8 cellular contexts compared by ENCODE assay signal in the genomic region with DNA sequence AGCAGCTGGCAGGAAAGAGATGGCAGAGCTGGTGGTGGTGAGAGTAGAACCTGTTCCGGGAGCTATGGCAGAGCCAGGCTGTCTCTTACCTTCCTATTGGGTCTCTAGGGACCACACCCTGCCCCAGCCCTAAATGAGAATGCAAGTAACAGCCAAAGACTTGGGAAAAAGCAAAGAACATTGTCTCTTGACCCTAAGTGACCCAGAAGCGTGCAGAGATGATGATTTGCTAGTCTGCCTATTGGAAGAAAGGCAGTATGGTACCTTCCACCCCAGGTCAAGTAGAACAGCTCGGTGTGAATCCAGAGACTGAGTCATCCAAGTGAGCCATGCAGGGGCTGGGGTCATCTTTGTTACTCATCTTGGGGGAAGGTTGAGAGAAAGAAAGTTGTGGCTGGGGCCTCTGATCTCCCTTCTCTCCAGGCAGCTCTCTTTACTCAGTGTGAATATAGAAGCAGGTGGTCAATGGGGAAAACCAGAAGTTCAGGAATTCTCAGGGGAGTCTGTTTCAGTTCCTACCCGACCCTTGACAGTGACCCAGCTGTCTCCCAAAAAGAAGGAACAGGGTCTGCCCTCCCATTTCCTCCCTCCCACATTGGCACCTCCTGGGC. TPM values are rescaled to one million over a fixed set of nuclear protein-coding genes. Genes with fewer than 3 reads are reported as not detected.
DNase-seq lines count a peak whose midpoint lies in the region; ATAC-seq and TF ChIP-seq lines count a peak whose summit lies in the region.

No MANE protein-coding gene starts in this region.

- peaks cover 32% of the 10 kb centered on the region for H3K36me3 Mint-ChIP-seq in dendritic cell treated with granulocyte-macrophage colony-stimulating factor and Interleukin-4, amounts not matched to agents 40 ng/mL and 50 ng/mL, for 4 days (ENCODE audit: low read depth)
- H3K36me3 Mint-ChIP-seq in nephron (ENCODE audit: low read depth) = no peaks in the 10 kb centered on the region

- H3K4me1 Mint-ChIP-seq in dendritic cell treated with granulocyte-macrophage colony-stimulating factor and Interleukin-4, amounts not matched to agents 40 ng/mL and 50 ng/mL, for 4 days (ENCODE audit: low read depth) = peaks cover 49% of the 10 kb centered on the region
- peaks cover 62% of the 10 kb centered on the region for H3K4me1 Mint-ChIP-seq in nephron

- peak overlapping the region; percentile 87 for H3K4me3 Mint-ChIP-seq in dendritic cell treated with granulocyte-macrophage colony-stimulating factor and Interleukin-4, amounts not matched to agents 40 ng/mL and 50 ng/mL, for 4 days
- H3K4me3 Mint-ChIP-seq in nephron = peak overlapping the region; percentile 89 to 94 (median 92)

- intact Hi-C loops in dendritic cell treated with granulocyte-macrophage colony-stimulating factor and Interleukin-4, amounts not matched to agents 40 ng/mL and 50 ng/mL, for 4 days (cut with micrococcal nuclease) = no loop called here

- ATAC-seq in GM21360 (IDR thresholded peaks at IDR 0.05; ENCODE audit: unreplicated experiment) = no peak

- peak overlapping the region; percentile 87 for H3K27ac Mint-ChIP-seq in dendritic cell treated with granulocyte-macrophage colony-stimulating factor and Interleukin-4, amounts not matched to agents 40 ng/mL and 50 ng/mL, for 4 days
- H3K27ac Mint-ChIP-seq in nephron = peak overlapping the region; percentile 91 to 93 (median 92)

- no peaks in the 10 kb centered on the region for H3K9me3 Mint-ChIP-seq in dendritic cell treated with granulocyte-macrophage colony-stimulating factor and Interleukin-4, amounts not matched to agents 40 ng/mL and 50 ng/mL, for 4 days
- no peaks in the 10 kb centered on the region for H3K9me3 Mint-ChIP-seq in nephron

- TF ChIP-seq CTCF in nephron (IDR thresholded peaks at IDR 0.05; ENCODE audit: unreplicated experiment in 3 of 3) = no peak

- H3K27me3 Mint-ChIP-seq in dendritic cell treated with granulocyte-macrophage colony-stimulating factor and Interleukin-4, amounts not matched to agents 40 ng/mL and 50 ng/mL, for 4 days = peaks cover 8% of the 10 kb centered on the region
- H3K27me3 Mint-ChIP-seq in nephron (ENCODE audit: low read depth) = no peaks in the 10 kb centered on the region

- peak; percentile 94 for DNase-seq in ELR (ENCODE audit: low read depth)
- DNase-seq in NCI-H524 (lab: John Stamatoyannopoulos, UW) = peak; percentile 87 to 94
- DNase-seq in NCI-H146 treated with DMSO at 0.1 percent for 48 hours (lab: John Stamatoyannopoulos, UW; ENCODE audit: unreplicated experiment) = no peak
- DNase-seq in mucosa of gallbladder (ENCODE audit: low spot score) = no peak
- no peak for DNase-seq in RPMI8226

RNA-seq across cellular contexts. Expression of gene BLOC1S1, which starts 1.7 kb away (rescaled TPM):
- total RNA-seq in mucosa of gallbladder = 158 TPM

RNA-seq across cellular contexts. Expression of gene RDH5, which starts 2.7 kb away (rescaled TPM):
- 43.0 TPM for total RNA-seq in mucosa of gallbladder

RNA-seq across cellular contexts. Expression of gene ITGA7, which starts 9.8 kb away (rescaled TPM):
- total RNA-seq in mucosa of gallbladder = 152 TPM

RNA-seq across cellular contexts. Expression of gene CD63, which starts 11.3 kb away (rescaled TPM):
- 1,148 TPM for total RNA-seq in mucosa of gallbladder

RNA-seq across cellular contexts. Expression of gene GDF11, which starts 25.4 kb away (rescaled TPM):
- total RNA-seq in mucosa of gallbladder = 11.5 TPM

Comparison
In these comparisons a context has a peak if more than half of its experiments do, and no peak if none do; other contexts are left out.
1. DNase-seq: peak in ELR (single experiment) and NCI-H524 (2 of 2); none in NCI-H146 treated with DMSO at 0.1 percent for 48 hours (single experiment), mucosa of gallbladder (single experiment) and RPMI8226 (single experiment).